Comparison of ENCODE assay signal across 2 cellular contexts in genomic region chrX:132037479-132037993, GRCh38.
TF ChIP-seq lines count a peak whose summit lies in the region.

No MANE protein-coding gene starts in this region.

TF ChIP-seq in GM23338, 12 proteins besides CTCF, POLR2A, EP300 and RAD21 (continued from another document):
- TF ChIP-seq ZNF462 (CRISPR knock-in tag; IDR thresholded peaks at IDR 0.05): no peak
- no peak for TF ChIP-seq EZH2phosphoT487 (IDR thresholded peaks at IDR 0.05; ENCODE audit: unreplicated experiment)
- TF ChIP-seq REST (IDR thresholded peaks at IDR 0.05; ENCODE audit: unreplicated experiment): no peak
- no peak for TF ChIP-seq ZNF114 (CRISPR knock-in tag; IDR thresholded peaks at IDR 0.05)
- no peak for TF ChIP-seq JUNB (IDR thresholded peaks at IDR 0.05; ENCODE audit: unreplicated experiment)
- TF ChIP-seq CREB1 (CRISPR knock-in tag; IDR thresholded peaks at IDR 0.05; ENCODE audit: low read depth): no peak
- no peak for TF ChIP-seq ETS1 (IDR thresholded peaks at IDR 0.05)
- no peak for TF ChIP-seq EZH2 (IDR thresholded peaks at IDR 0.05; ENCODE audit: low read depth, unreplicated experiment)
- no peak for TF ChIP-seq STAT1 (IDR thresholded peaks at IDR 0.05; ENCODE audit: unreplicated experiment)
- TF ChIP-seq ZNF331 (CRISPR knock-in tag; IDR thresholded peaks at IDR 0.05; ENCODE audit: low read depth): no peak
- TF ChIP-seq NANOG (IDR thresholded peaks at IDR 0.05; ENCODE audit: borderline replicate concordance): no peak

TF ChIP-seq in K562, 482 proteins besides CTCF, POLR2A, EP300 and RAD21:
- TF ChIP-seq TSHZ1 (CRISPR knock-in tag; IDR thresholded peaks at IDR 0.05) (no peak), ZNF639 (CRISPR knock-in tag; conservative IDR thresholded peaks at IDR 0.05 in 1 of 2, IDR thresholded peaks at IDR 0.05 in 1 of 2) (no peak), ZNF384 (IDR thresholded peaks at IDR 0.05; ENCODE audit: low read depth, low read length) (peak; percentile 76), STAG1 (CRISPR knock-in tag; IDR thresholded peaks at IDR 0.05; ENCODE audit: borderline replicate concordance) (no peak), MTA1 (IDR thresholded peaks at IDR 0.05; ENCODE audit: borderline replicate concordance) (no peak), SOX6 (IDR thresholded peaks at IDR 0.05) (no peak), HINFP (tag; conservative IDR thresholded peaks at IDR 0.05; ENCODE audit: low read depth) (no peak), MYNN (IDR thresholded peaks at IDR 0.05) (peak; percentile 88), MYNN (CRISPR knock-in tag; IDR thresholded peaks at IDR 0.05) (no peak), PHF8 (IDR thresholded peaks at IDR 0.05; ENCODE audit: borderline replicate concordance, low read length) (no peak)
